19 cellular contexts compared by ENCODE assay signal in genomic region chr2:79670198-79670597, GRCh38.
DNase-seq lines count a peak whose midpoint lies in the region; ATAC-seq and TF ChIP-seq lines count a peak whose summit lies in the region.
"Had no signal": no experiment of that assay in that cellular context is flagged by ENCODE, and none has a peak within 500 bp of the region (broad histone marks: within the 10 kb centered on the region; RNA-seq: fewer than 3 reads in every experiment).

No MANE protein-coding gene starts in this region.

- ATAC-seq in activated CD8-positive, alpha-beta T cell treated with anti-CD3 and anti-CD28 coated beads for 36 hours = no peak
- ATAC-seq: pancreas had no signal

- POLR2A ChIA-PET in HEK293T (lab: Yijun Ruan, JAX) = no interaction called here
- POLR2A ChIA-PET in activated CD8-positive, alpha-beta T cell treated with anti-CD3 and anti-CD28 coated beads for 36 hours (lab: Charles Lee) = no interaction called here

- intact Hi-C loops in spleen (cut with DNase I; ENCODE audit: low total_unique reads) = no loop called here
- intact Hi-C loops in activated CD8-positive, alpha-beta T cell treated with anti-CD3 and anti-CD28 coated beads for 36 hours (cut with micrococcal nuclease) = no loop called here

- H3K36me3 ChIP-seq in spleen = no peaks in the 10 kb centered on the region
- H3K36me3 ChIP-seq: brain microvascular endothelial cell, pancreas, thyroid gland had no signal

- H3K4me1 Mint-ChIP-seq in activated CD8-positive, alpha-beta T cell treated with anti-CD3 and anti-CD28 coated beads for 36 hours (ENCODE audit: low read depth) = no peaks in the 10 kb centered on the region
- H3K4me1 Mint-ChIP-seq: activated naive CD8-positive, alpha-beta T cell treated with anti-CD3 and anti-CD28 coated beads for 36 hours; CD14-positive monocyte had no signal

- no peak overlapping the region for H3K4me3 Mint-ChIP-seq in activated CD8-positive, alpha-beta T cell treated with anti-CD3 and anti-CD28 coated beads for 36 hours
- H3K4me3 Mint-ChIP-seq: activated naive CD8-positive, alpha-beta T cell treated with anti-CD3 and anti-CD28 coated beads for 36 hours; CD14-positive monocyte had no signal

- H3K27me3 ChIP-seq in spleen (replicated peaks in 1 of 7) = no peaks in the 10 kb centered on the region
- H3K27me3 ChIP-seq: brain microvascular endothelial cell, pancreas, thyroid gland had no signal

- DNase-seq in HEK293T (ENCODE audit: extremely low spot score) = peak; percentile 56
- peak; percentile 72 to 84 for DNase-seq in SHP77 (lab: John Stamatoyannopoulos, UW)
- peak; percentile 78 for DNase-seq in iPS-NIHi11 (ENCODE audit: low spot score)
- DNase-seq in spleen = peak; percentile 66
- DNase-seq in activated CD8-positive, alpha-beta T cell treated with anti-CD3 and anti-CD28 coated beads for 36 hours = no peak
- DNase-seq in CD1c-positive myeloid dendritic cell (ENCODE audit: extremely low spot score) = no peak
- DNase-seq in effector CD8-positive, alpha-beta T cell (lab: John Stamatoyannopoulos, UW) = no peak
- DNase-seq: activated CD4-positive, alpha-beta T cell treated with anti-CD3 and anti-CD28 coated beads, Interleukin-2, amount 50 U/mL, for 48 hours; activated naive CD8-positive, alpha-beta T cell treated with anti-CD3 and anti-CD28 coated beads for 36 hours; activated T-cell treated with anti-CD3 and anti-CD28 coated beads, Interleukin-2, amount 50 U/mL, for 48 hours; brain microvascular endothelial cell; head of caudate nucleus; NCI-H187; NCI-H510A treated with DMSO at 0.1 percent for 48 hours; PC-9; thyroid gland had no signal

- H3K27ac ChIP-seq in spleen = no peak overlapping the region
- H3K27ac ChIP-seq: brain microvascular endothelial cell, pancreas, PC-9, skin epidermis, thyroid gland had no signal

- 69 to 85% (median 82%) methylated on average over 8 to 11 of the region's 11 CpGs for WGBS in spleen, 5 donors

- peaks cover 4% of the 10 kb centered on the region for H3K9me3 Mint-ChIP-seq in activated CD8-positive, alpha-beta T cell treated with anti-CD3 and anti-CD28 coated beads for 36 hours

- CTCF ChIA-PET in HEK293T (lab: Yijun Ruan, JAX) = interaction anchor here (0.9 kb wide), 1 partner anchor 185 kb away, joined by 3 read pairs; no protein-coding TSS in a partner anchor
- CTCF ChIA-PET in activated CD8-positive, alpha-beta T cell treated with anti-CD3 and anti-CD28 coated beads for 36 hours (lab: Charles Lee) = no interaction called here

- no peaks in the 10 kb centered on the region for H3K36me3 Mint-ChIP-seq in activated CD8-positive, alpha-beta T cell treated with anti-CD3 and anti-CD28 coated beads for 36 hours (ENCODE audit: low read depth)
- H3K36me3 Mint-ChIP-seq: activated naive CD8-positive, alpha-beta T cell treated with anti-CD3 and anti-CD28 coated beads for 36 hours; CD14-positive monocyte had no signal

- no peak overlapping the region for H3K4me3 ChIP-seq in spleen
- H3K4me3 ChIP-seq: pancreas, PC-9, skin epidermis, thyroid gland had no signal

- H3K27ac Mint-ChIP-seq in activated CD8-positive, alpha-beta T cell treated with anti-CD3 and anti-CD28 coated beads for 36 hours = no peak overlapping the region
- H3K27ac Mint-ChIP-seq: activated naive CD8-positive, alpha-beta T cell treated with anti-CD3 and anti-CD28 coated beads for 36 hours; CD14-positive monocyte had no signal

- no peaks in the 10 kb centered on the region for H3K4me1 ChIP-seq in spleen
- H3K4me1 ChIP-seq: pancreas, thyroid gland had no signal

- no peak for TF ChIP-seq POLR2A in spleen (IDR thresholded peaks at IDR 0.05)

- no peak for TF ChIP-seq CTCF in spleen (IDR thresholded peaks at IDR 0.05 in 8 of 11, conservative IDR thresholded peaks at IDR 0.05 in 3 of 11)
- no peak for TF ChIP-seq CTCF in activated CD8-positive, alpha-beta T cell treated with anti-CD3 and anti-CD28 coated beads for 36 hours (IDR thresholded peaks at IDR 0.05)

- peaks cover 0 to 7% (median 3%) of the 10 kb centered on the region in 8 donors for H3K9me3 ChIP-seq in spleen
- H3K9me3 ChIP-seq: pancreas, thyroid gland had no signal

- no peaks in the 10 kb centered on the region for H3K27me3 Mint-ChIP-seq in activated CD8-positive, alpha-beta T cell treated with anti-CD3 and anti-CD28 coated beads for 36 hours
- H3K27me3 Mint-ChIP-seq: activated naive CD8-positive, alpha-beta T cell treated with anti-CD3 and anti-CD28 coated beads for 36 hours had no signal

TF ChIP-seq in HEK293T, 16 proteins besides CTCF, POLR2A, EP300 and RAD21:
- TF ChIP-seq ZNF384 (IDR thresholded peaks at IDR 0.05) (no peak), SUZ12 (IDR thresholded peaks at IDR 0.05) (no peak), TARDBP (IDR thresholded peaks at IDR 0.05) (no peak), ELF4 (IDR thresholded peaks at IDR 0.05) (no peak), BHLHE40 (IDR thresholded peaks at IDR 0.05; ENCODE audit: borderline replicate concordance) (no peak), FOXK2 (IDR thresholded peaks at IDR 0.05) (no peak), HDGF (IDR thresholded peaks at IDR 0.05; ENCODE audit: borderline replicate concordance) (no peak), PKNOX1 (IDR thresholded peaks at IDR 0.05) (no peak), FOXM1 (IDR thresholded peaks at IDR 0.05; ENCODE audit: borderline replicate concordance) (no peak), CTBP1 (IDR thresholded peaks at IDR 0.05; ENCODE audit: borderline replicate concordance) (no peak), NFRKB (IDR thresholded peaks at IDR 0.05) (no peak), ARNT (IDR thresholded peaks at IDR 0.05) (no peak), FOXA1 (IDR thresholded peaks at IDR 0.05) (no peak)

Comparison
In these comparisons a context has a peak if more than half of its experiments do, and no peak if none do; other contexts are left out.
1. DNase-seq: peak in HEK293T (single experiment), SHP77 (2 of 2), iPS-NIHi11 (single experiment) and spleen (single experiment); none in activated CD8-positive, alpha-beta T cell treated with anti-CD3 and anti-CD28 coated beads for 36 hours (single experiment), CD1c-positive myeloid dendritic cell (single experiment) and effector CD8-positive, alpha-beta T cell (single experiment).